Comparison of ENCODE assay signal across 1 cellular context in genomic region chr14:54603362-54603761, GRCh38.
TF ChIP-seq lines count a peak whose summit lies in the region.

No MANE protein-coding gene starts in this region.

TF ChIP-seq in endothelial cell of umbilical vein, 7 proteins besides CTCF, POLR2A, EP300 and RAD21:
- TF ChIP-seq FOS (IDR thresholded peaks at IDR 0.05; ENCODE audit: borderline replicate concordance, insufficient read depth, low read length) (peak; percentile 63), MAX (IDR thresholded peaks at IDR 0.05; ENCODE audit: insufficient read depth, insufficient read length) (no peak), POLR2AphosphoS5 (IDR thresholded peaks at IDR 0.05; ENCODE audit: insufficient read depth, low read depth, low read length) (no peak), EZH2 (IDR thresholded peaks at IDR 0.05; ENCODE audit: borderline replicate concordance, low read depth, low read length, severe bottlenecking) (no peak), MYC (IDR thresholded peaks at IDR 0.05; ENCODE audit: low read depth, low read length) (no peak), JUN (IDR thresholded peaks at IDR 0.05; ENCODE audit: borderline replicate concordance, insufficient read depth, insufficient read length, low read depth) (peak; percentile 18)
